Comparison of ENCODE assay signal across 19 cellular contexts in the genomic region with DNA sequence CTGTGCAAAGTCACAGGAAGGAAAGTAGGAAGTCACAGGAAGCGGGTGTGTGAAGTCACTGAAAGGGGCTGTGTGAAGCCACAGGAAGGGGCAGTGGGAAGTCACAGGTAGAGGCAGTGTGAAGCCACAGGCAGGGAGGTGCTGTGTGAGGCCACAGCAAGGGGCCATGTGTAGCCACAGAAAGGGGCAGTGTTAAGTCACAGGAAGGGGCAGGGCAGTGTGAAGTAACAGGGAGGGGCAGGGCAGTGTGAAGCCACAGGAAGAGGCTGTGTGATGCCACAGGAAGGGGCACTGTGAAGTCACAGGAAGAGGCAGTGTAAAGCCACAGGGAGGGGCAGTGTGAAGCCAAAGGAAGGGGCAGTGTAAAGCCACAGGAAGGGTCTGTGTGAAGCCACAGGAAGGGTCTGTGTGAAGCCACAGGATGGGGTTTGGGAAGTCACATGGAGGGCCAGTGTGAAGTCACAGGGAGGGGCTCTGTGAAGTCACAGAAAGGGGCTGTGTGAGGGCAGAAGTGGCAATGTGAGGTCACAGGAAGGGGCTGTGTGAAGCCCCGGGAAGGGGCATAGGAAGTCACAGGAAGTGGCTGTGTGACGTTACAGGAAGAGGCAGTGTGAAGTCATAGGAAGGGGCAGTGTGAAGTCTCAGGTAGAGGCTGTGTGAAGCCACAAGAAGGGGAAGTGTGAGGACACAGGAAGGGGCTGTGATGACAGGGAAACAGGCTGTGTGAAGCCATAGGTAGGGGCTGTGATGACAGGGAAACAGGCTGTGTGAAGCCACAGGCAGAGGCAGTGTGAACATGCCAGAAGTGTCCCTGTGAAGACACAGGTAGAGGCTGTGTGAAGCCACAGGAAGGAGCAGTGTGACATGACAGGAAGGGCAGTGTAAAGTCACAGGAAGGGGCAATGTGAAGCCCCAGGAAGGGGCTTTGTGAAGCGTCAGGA. TPM values are rescaled to one million over a fixed set of nuclear protein-coding genes. Genes with fewer than 3 reads are reported as not detected.
DNase-seq lines count a peak whose midpoint lies in the region; ATAC-seq and TF ChIP-seq lines count a peak whose summit lies in the region.
"Had no signal": no experiment of that assay in that cellular context is flagged by ENCODE, and none has a peak within 500 bp of the region (broad histone marks: within the 10 kb centered on the region; RNA-seq: fewer than 3 reads in every experiment).

No MANE protein-coding gene starts in this region.

- peaks cover 2% of the 10 kb centered on the region for H3K4me1 Mint-ChIP-seq in activated naive CD8-positive, alpha-beta T cell treated with anti-CD3 and anti-CD28 coated beads, Interleukin-2, amount 10 ng/mL, durations not matched to agents 7 days and 5 days
- peaks cover 20% of the 10 kb centered on the region for H3K4me1 Mint-ChIP-seq in activated naive CD8-positive, alpha-beta T cell treated with anti-CD3 and anti-CD28 coated beads for 36 hours

- no peaks in the 10 kb centered on the region for H3K36me3 Mint-ChIP-seq in activated naive CD8-positive, alpha-beta T cell treated with anti-CD3 and anti-CD28 coated beads, Interleukin-2, amount 10 ng/mL, durations not matched to agents 7 days and 5 days
- H3K36me3 Mint-ChIP-seq in activated naive CD8-positive, alpha-beta T cell treated with anti-CD3 and anti-CD28 coated beads for 36 hours, result peaks cover 1% of the 10 kb centered on the region
- H3K36me3 Mint-ChIP-seq: T-cell had no signal

- no peaks in the 10 kb centered on the region for H3K9me2 ChIP-seq in MM.1S (replicated peaks; ENCODE audit: insufficient read depth, low read length)

- TF ChIP-seq CTCF in MM.1S (IDR thresholded peaks at IDR 0.05; ENCODE audit: low read length), result no peak

- POLR2A ChIA-PET in activated naive CD8-positive, alpha-beta T cell treated with anti-CD3 and anti-CD28 coated beads, Interleukin-2, amount 10 ng/mL, durations not matched to agents 7 days and 5 days (lab: Charles Lee), result no interaction called here

- ATAC-seq in activated naive CD8-positive, alpha-beta T cell treated with anti-CD3 and anti-CD28 coated beads, Interleukin-2, amount 10 ng/mL, durations not matched to agents 7 days and 5 days (ENCODE audit: low read depth), result peak; percentile 5
- ATAC-seq: foreskin keratinocyte had no signal

- 75% methylated on average over 4 of the region's 4 CpGs for WGBS in thymus

- no peaks in the 10 kb centered on the region for H4K20me1 ChIP-seq in MM.1S (ENCODE audit: insufficient read depth, low read length)

- no peak overlapping the region for H3K9ac ChIP-seq in MM.1S (ENCODE audit: low read length)
- H3K9ac ChIP-seq: KMS-11 had no signal

- no peaks in the 10 kb centered on the region for H3K79me2 ChIP-seq in MM.1S (ENCODE audit: low read length)

- no peaks in the 10 kb centered on the region for H3K9me3 ChIP-seq in MM.1S (replicated peaks; ENCODE audit: insufficient read depth, low read length)
- peaks cover 44% of the 10 kb centered on the region for H3K9me3 ChIP-seq in effector memory CD4-positive, alpha-beta T cell (ENCODE audit: control insufficient read depth, low read length)
- peaks cover 3% of the 10 kb centered on the region for H3K9me3 ChIP-seq in thymus (ENCODE audit: control insufficient read depth)
- H3K9me3 ChIP-seq: vagina had no signal

- H3K4me1 ChIP-seq in MM.1S (ENCODE audit: low read length) (no peaks in the 10 kb centered on the region), thymus (ENCODE audit: control insufficient read depth, insufficient read depth, low read length) (peaks cover 13% of the 10 kb centered on the region)
- peaks cover 7% of the 10 kb centered on the region for H3K4me1 ChIP-seq in effector memory CD4-positive, alpha-beta T cell (ENCODE audit: control insufficient read depth, insufficient read depth, low read length, poor library complexity, severe bottlenecking)
- H3K4me1 ChIP-seq: foreskin keratinocyte had no signal

- peaks cover 14% of the 10 kb centered on the region for H3K9me3 Mint-ChIP-seq in activated naive CD8-positive, alpha-beta T cell treated with anti-CD3 and anti-CD28 coated beads, Interleukin-2, amount 10 ng/mL, durations not matched to agents 7 days and 5 days
- H3K9me3 Mint-ChIP-seq in activated naive CD8-positive, alpha-beta T cell treated with anti-CD3 and anti-CD28 coated beads for 36 hours, result peaks cover 11% of the 10 kb centered on the region
- H3K9me3 Mint-ChIP-seq: T-cell had no signal

- H3K27me3 ChIP-seq in MM.1S (replicated peaks; ENCODE audit: insufficient read depth, low read length) (no peaks in the 10 kb centered on the region), thymus (ENCODE audit: control insufficient read depth, insufficient read depth) (no peaks in the 10 kb centered on the region)
- H3K27me3 ChIP-seq in effector memory CD4-positive, alpha-beta T cell (replicated peaks; ENCODE audit: control insufficient read depth, insufficient read depth, low read length, poor library complexity, severe bottlenecking), result no peaks in the 10 kb centered on the region
- H3K27me3 ChIP-seq: foreskin keratinocyte, vagina had no signal

- H3K27ac ChIP-seq in MM.1S (ENCODE audit: low read length), result no peak overlapping the region
- H3K27ac ChIP-seq in effector memory CD4-positive, alpha-beta T cell (ENCODE audit: insufficient read depth, low read length, poor library complexity, severe bottlenecking), result peak overlapping the region; percentile 44
- peak overlapping the region; percentile 82 for H3K27ac ChIP-seq in thymus (ENCODE audit: low read depth)
- H3K27ac ChIP-seq: foreskin keratinocyte, KMS-11, vagina had no signal

- peak overlapping the region; percentile 38; the same call in 1 of the 2 replicates for H2AFZ ChIP-seq in MM.1S (ENCODE audit: low read length)

- H3K4me2 ChIP-seq in MM.1S (ENCODE audit: low read depth, low read length), result no peak overlapping the region
- H3K4me2 ChIP-seq: KMS-11 had no signal

- H3K36me3 ChIP-seq in MM.1S (replicated peaks; ENCODE audit: insufficient read depth, low read length) (no peaks in the 10 kb centered on the region), thymus (ENCODE audit: control insufficient read depth, insufficient read depth) (no peaks in the 10 kb centered on the region)
- no peaks in the 10 kb centered on the region for H3K36me3 ChIP-seq in effector memory CD4-positive, alpha-beta T cell (ENCODE audit: control insufficient read depth, insufficient read depth, low read length)
- H3K36me3 ChIP-seq: vagina had no signal

- H3K4me3 ChIP-seq in MM.1S (ENCODE audit: low read length) (no peak overlapping the region), thymus (ENCODE audit: low read length) (no peak overlapping the region)
- H3K4me3 ChIP-seq in effector memory CD4-positive, alpha-beta T cell (ENCODE audit: insufficient read depth, low read depth, low read length, poor library complexity, severe bottlenecking), result no peak overlapping the region
- H3K4me3 ChIP-seq: vagina had no signal

- no peaks in the 10 kb centered on the region for H3F3A ChIP-seq in MM.1S (ENCODE audit: insufficient read depth, low read length)

- H3K27me3 Mint-ChIP-seq in activated naive CD8-positive, alpha-beta T cell treated with anti-CD3 and anti-CD28 coated beads, Interleukin-2, amount 10 ng/mL, durations not matched to agents 7 days and 5 days, result no peaks in the 10 kb centered on the region
- no peaks in the 10 kb centered on the region for H3K27me3 Mint-ChIP-seq in activated naive CD8-positive, alpha-beta T cell treated with anti-CD3 and anti-CD28 coated beads for 36 hours
- H3K27me3 Mint-ChIP-seq: T-cell had no signal

- DNase-seq in activated naive CD8-positive, alpha-beta T cell treated with anti-CD3 and anti-CD28 coated beads, Interleukin-2, amount 10 ng/mL, durations not matched to agents 7 days and 5 days, result no peak
- DNase-seq in activated naive CD8-positive, alpha-beta T cell treated with anti-CD3 and anti-CD28 coated beads for 36 hours, result no peak
- no peak for DNase-seq in MM.1S
- no peak for DNase-seq in effector memory CD4-positive, alpha-beta T cell
- no peak for DNase-seq in NCI-H524 (lab: John Stamatoyannopoulos, UW)
- DNase-seq in iPS-NIHi11 (ENCODE audit: low spot score), result no peak
- no peak for DNase-seq in HUDEP-2 (lab: John Stamatoyannopoulos, UW; ENCODE audit: unreplicated experiment in 76 of 76)
- DNase-seq: activated T-cell treated with anti-CD3 and anti-CD28 coated beads, Interleukin-2, amount 50 U/mL, for 72 hours; foreskin keratinocyte; hippocampal formation; NCI-H1092; NCI-H2107; NCI-H526; SHP77 had no signal

- no peak overlapping the region for H3K27ac Mint-ChIP-seq in activated naive CD8-positive, alpha-beta T cell treated with anti-CD3 and anti-CD28 coated beads, Interleukin-2, amount 10 ng/mL, durations not matched to agents 7 days and 5 days
- H3K27ac Mint-ChIP-seq in activated naive CD8-positive, alpha-beta T cell treated with anti-CD3 and anti-CD28 coated beads for 36 hours, result no peak overlapping the region
- H3K27ac Mint-ChIP-seq: activated T-cell treated with anti-CD3 and anti-CD28 coated beads, Interleukin-2, amount 50 U/mL, for 72 hours; T-cell had no signal

- no peak overlapping the region for H3K4me3 Mint-ChIP-seq in activated naive CD8-positive, alpha-beta T cell treated with anti-CD3 and anti-CD28 coated beads, Interleukin-2, amount 10 ng/mL, durations not matched to agents 7 days and 5 days
- no peak overlapping the region for H3K4me3 Mint-ChIP-seq in activated naive CD8-positive, alpha-beta T cell treated with anti-CD3 and anti-CD28 coated beads for 36 hours
- H3K4me3 Mint-ChIP-seq: activated T-cell treated with anti-CD3 and anti-CD28 coated beads, Interleukin-2, amount 50 U/mL, for 72 hours; T-cell had no signal

RNA-seq across cellular contexts. Expression of a gene that starts 36.7 kb away (rescaled TPM):
- total RNA-seq in activated naive CD8-positive, alpha-beta T cell treated with anti-CD3 and anti-CD28 coated beads, Interleukin-2, amount 10 ng/mL, durations not matched to agents 7 days and 5 days, result not detected
- total RNA-seq in activated naive CD8-positive, alpha-beta T cell treated with anti-CD3 and anti-CD28 coated beads for 36 hours, result under 1 TPM in 1 of 2 experiments, not detected in 1; 0.08 TPM
- 1.0 TPM for polyA plus RNA-seq in thymus
- total RNA-seq: myocyte had no signal
